1 cellular context compared by ENCODE assay signal in genomic region chr12:53675701-53676607, GRCh38.
TF ChIP-seq lines count a peak whose summit lies in the region.

Gene ATP5MC2 (minus strand): TSS chr12:53676083. CDS start chr12:53672614, 3,469 bp downstream.

TF ChIP-seq in HEK293, 187 proteins besides CTCF, POLR2A, EP300 and RAD21 (continued from another document and continues in another):
- TF ChIP-seq, protein P1, sequence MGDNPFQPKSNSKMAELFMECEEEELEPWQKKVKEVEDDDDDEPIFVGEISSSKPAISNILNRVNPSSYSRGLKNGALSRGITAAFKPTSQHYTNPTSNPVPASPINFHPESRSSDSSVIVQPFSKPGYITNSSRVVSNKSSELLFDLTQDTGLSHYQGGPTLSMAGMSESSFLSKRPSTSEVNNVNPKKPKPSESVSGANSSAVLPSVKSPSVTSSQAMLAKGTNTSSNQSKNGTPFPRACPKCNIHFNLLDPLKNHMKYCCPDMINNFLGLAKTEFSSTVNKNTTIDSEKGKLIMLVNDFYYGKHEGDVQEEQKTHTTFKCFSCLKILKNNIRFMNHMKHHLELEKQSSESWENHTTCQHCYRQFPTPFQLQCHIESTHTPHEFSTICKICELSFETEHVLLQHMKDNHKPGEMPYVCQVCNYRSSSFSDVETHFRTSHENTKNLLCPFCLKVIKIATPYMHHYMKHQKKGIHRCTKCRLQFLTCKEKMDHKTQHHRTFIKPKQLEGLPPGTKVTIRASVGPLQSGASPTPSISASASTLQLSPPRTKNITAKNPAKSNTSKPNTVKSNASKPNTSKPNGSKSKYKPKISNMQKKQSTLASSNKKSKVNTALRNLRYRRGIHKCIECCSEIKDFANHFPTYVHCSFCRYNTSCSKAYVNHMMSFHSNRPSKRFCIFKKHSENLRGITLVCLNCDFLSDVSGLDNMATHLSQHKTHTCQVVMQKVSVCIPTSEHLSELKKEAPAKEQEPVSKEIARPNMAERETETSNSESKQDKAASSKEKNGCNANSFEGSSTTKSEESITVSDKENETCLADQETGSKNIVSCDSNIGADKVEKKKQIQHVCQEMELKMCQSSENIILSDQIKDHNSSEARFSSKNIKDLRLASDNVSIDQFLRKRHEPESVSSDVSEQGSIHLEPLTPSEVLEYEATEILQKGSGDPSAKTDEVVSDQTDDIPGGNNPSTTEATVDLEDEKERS (tag by site-specific recombination; IDR thresholded peaks at IDR 0.05) = peak; percentile 65; the same call in 1 of the 2 replicates
- no peak for TF ChIP-seq ZNF10 (tag by site-specific recombination; IDR thresholded peaks at IDR 0.05)
- peak; percentile 89 for TF ChIP-seq ZNF629 (tag by site-specific recombination; IDR thresholded peaks at IDR 0.05)
- no peak for TF ChIP-seq ZNF510 (tag by site-specific recombination; IDR thresholded peaks at IDR 0.05; ENCODE audit: insufficient replicate concordance)
- TF ChIP-seq ZNF585B (tag by site-specific recombination; IDR thresholded peaks at IDR 0.05) = no peak
- no peak for TF ChIP-seq SETDB1 (IDR thresholded peaks at IDR 0.05; ENCODE audit: insufficient read length, low read length)
- TF ChIP-seq YY1 (tag by site-specific recombination; IDR thresholded peaks at IDR 0.05) = peak; percentile 96
- peak; percentile 84 for TF ChIP-seq ZNF654 (tag by site-specific recombination; IDR thresholded peaks at IDR 0.05; ENCODE audit: low read depth)
- TF ChIP-seq KLF8 (tag by site-specific recombination; IDR thresholded peaks at IDR 0.05) = peak; percentile 88
- TF ChIP-seq REPIN1 (tag by site-specific recombination; IDR thresholded peaks at IDR 0.05; ENCODE audit: low read depth) = no peak; the same call in 1 of the 2 replicates
- peak; percentile 57; the same call in 1 of the 2 replicates for TF ChIP-seq ZFP3 (tag by site-specific recombination; IDR thresholded peaks at IDR 0.05; ENCODE audit: low read depth)
- TF ChIP-seq ZNF701 (tag by site-specific recombination; IDR thresholded peaks at IDR 0.05) = no peak
- peak; percentile 36; the same call in 1 of the 2 replicates for TF ChIP-seq ZBTB21 (tag by site-specific recombination; IDR thresholded peaks at IDR 0.05)
- TF ChIP-seq ZNF354C (tag by site-specific recombination; IDR thresholded peaks at IDR 0.05; ENCODE audit: borderline replicate concordance, low read depth) = no peak
- TF ChIP-seq ZNF140 (tag by site-specific recombination; IDR thresholded peaks at IDR 0.05) = no peak
- TF ChIP-seq ZNF24 (tag by site-specific recombination; IDR thresholded peaks at IDR 0.05) = peak; percentile 74
- no peak for TF ChIP-seq ZNF146 (tag by site-specific recombination; IDR thresholded peaks at IDR 0.05)
- peak; percentile 100 for TF ChIP-seq ZNF341 (tag by site-specific recombination; IDR thresholded peaks at IDR 0.05; ENCODE audit: low read depth)
- TF ChIP-seq ZNF324 (tag by site-specific recombination; IDR thresholded peaks at IDR 0.05) = peak; percentile 92
- TF ChIP-seq, protein P2, sequence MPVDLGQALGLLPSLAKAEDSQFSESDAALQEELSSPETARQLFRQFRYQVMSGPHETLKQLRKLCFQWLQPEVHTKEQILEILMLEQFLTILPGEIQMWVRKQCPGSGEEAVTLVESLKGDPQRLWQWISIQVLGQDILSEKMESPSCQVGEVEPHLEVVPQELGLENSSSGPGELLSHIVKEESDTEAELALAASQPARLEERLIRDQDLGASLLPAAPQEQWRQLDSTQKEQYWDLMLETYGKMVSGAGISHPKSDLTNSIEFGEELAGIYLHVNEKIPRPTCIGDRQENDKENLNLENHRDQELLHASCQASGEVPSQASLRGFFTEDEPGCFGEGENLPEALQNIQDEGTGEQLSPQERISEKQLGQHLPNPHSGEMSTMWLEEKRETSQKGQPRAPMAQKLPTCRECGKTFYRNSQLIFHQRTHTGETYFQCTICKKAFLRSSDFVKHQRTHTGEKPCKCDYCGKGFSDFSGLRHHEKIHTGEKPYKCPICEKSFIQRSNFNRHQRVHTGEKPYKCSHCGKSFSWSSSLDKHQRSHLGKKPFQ (tag by site-specific recombination; IDR thresholded peaks at IDR 0.05) = peak; percentile 42; the same call in 1 of the 2 replicates
- peak; percentile 49; the same call in 1 of the 2 replicates for TF ChIP-seq KLF1 (tag by site-specific recombination; IDR thresholded peaks at IDR 0.05)
- peak; percentile 79 for TF ChIP-seq ZBTB48 (tag by site-specific recombination; IDR thresholded peaks at IDR 0.05)
- no peak for TF ChIP-seq ZNF133 (tag by site-specific recombination; IDR thresholded peaks at IDR 0.05)
- TF ChIP-seq ZNF121 (tag by site-specific recombination; IDR thresholded peaks at IDR 0.05) = peak; percentile 100
- no peak; the same call in 1 of the 2 replicates for TF ChIP-seq ZBTB20 (tag by site-specific recombination; IDR thresholded peaks at IDR 0.05)
- TF ChIP-seq ZNF76 (tag by site-specific recombination; IDR thresholded peaks at IDR 0.05; ENCODE audit: borderline replicate concordance, low read depth) = peak; percentile 62; the same call in 1 of the 2 replicates
- peak; percentile 39; the same call in 1 of the 2 replicates for TF ChIP-seq ATF2 (tag by site-specific recombination; IDR thresholded peaks at IDR 0.05; ENCODE audit: low read depth)
- TF ChIP-seq GLIS2 (tag by site-specific recombination; IDR thresholded peaks at IDR 0.05) = peak; percentile 65
- peak; percentile 57 for TF ChIP-seq IKZF3 (tag by site-specific recombination; IDR thresholded peaks at IDR 0.05)
- TF ChIP-seq ZFP37 (tag by site-specific recombination; IDR thresholded peaks at IDR 0.05) = peak; percentile 80; the same call in 1 of the 2 replicates
- no peak for TF ChIP-seq ZNF112 (tag by site-specific recombination; IDR thresholded peaks at IDR 0.05)
- TF ChIP-seq, protein P3, sequence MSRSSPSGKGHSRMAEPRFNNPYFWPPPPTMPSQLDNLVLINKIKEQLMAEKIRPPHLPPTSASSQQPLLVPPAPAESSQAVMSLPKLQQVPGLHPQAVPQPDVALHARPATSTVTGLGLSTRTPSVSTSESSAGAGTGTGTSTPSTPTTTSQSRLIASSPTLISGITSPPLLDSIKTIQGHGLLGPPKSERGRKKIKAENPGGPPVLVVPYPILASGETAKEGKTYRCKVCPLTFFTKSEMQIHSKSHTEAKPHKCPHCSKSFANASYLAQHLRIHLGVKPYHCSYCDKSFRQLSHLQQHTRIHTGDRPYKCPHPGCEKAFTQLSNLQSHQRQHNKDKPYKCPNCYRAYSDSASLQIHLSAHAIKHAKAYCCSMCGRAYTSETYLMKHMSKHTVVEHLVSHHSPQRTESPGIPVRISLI (tag by site-specific recombination; IDR thresholded peaks at IDR 0.05) = no peak
- peak; percentile 100 for TF ChIP-seq ZNF600 (tag by site-specific recombination; IDR thresholded peaks at IDR 0.05)
- TF ChIP-seq SCRT2 (tag by site-specific recombination; IDR thresholded peaks at IDR 0.05) = peak; percentile 94
- no peak for TF ChIP-seq ZNF169 (tag by site-specific recombination; IDR thresholded peaks at IDR 0.05)
- TF ChIP-seq MYNN (tag by site-specific recombination; IDR thresholded peaks at IDR 0.05; ENCODE audit: borderline replicate concordance) = no peak
- 0 out of 2 replicates have a peak, but pooled peaks have one; percentile 14 for TF ChIP-seq ZNF792 (tag by site-specific recombination; IDR thresholded peaks at IDR 0.05)
- TF ChIP-seq SP3 (tag by site-specific recombination; IDR thresholded peaks at IDR 0.05) = peak; percentile 80
- TF ChIP-seq ZNF785 (tag by site-specific recombination; IDR thresholded peaks at IDR 0.05) = peak; percentile 68; the same call in 1 of the 2 replicates
- TF ChIP-seq, protein P4, sequence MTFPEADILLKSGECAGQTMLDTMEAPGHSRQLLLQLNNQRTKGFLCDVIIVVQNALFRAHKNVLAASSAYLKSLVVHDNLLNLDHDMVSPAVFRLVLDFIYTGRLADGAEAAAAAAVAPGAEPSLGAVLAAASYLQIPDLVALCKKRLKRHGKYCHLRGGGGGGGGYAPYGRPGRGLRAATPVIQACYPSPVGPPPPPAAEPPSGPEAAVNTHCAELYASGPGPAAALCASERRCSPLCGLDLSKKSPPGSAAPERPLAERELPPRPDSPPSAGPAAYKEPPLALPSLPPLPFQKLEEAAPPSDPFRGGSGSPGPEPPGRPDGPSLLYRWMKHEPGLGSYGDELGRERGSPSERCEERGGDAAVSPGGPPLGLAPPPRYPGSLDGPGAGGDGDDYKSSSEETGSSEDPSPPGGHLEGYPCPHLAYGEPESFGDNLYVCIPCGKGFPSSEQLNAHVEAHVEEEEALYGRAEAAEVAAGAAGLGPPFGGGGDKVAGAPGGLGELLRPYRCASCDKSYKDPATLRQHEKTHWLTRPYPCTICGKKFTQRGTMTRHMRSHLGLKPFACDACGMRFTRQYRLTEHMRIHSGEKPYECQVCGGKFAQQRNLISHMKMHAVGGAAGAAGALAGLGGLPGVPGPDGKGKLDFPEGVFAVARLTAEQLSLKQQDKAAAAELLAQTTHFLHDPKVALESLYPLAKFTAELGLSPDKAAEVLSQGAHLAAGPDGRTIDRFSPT (tag by site-specific recombination; IDR thresholded peaks at IDR 0.05) = no peak
- TF ChIP-seq ZNF335 (tag by site-specific recombination; conservative IDR thresholded peaks at IDR 0.05) = peak; percentile 80
- TF ChIP-seq WT1 (tag by site-specific recombination; IDR thresholded peaks at IDR 0.05) = no peak; the same call in 1 of the 2 replicates
- TF ChIP-seq, protein P5, sequence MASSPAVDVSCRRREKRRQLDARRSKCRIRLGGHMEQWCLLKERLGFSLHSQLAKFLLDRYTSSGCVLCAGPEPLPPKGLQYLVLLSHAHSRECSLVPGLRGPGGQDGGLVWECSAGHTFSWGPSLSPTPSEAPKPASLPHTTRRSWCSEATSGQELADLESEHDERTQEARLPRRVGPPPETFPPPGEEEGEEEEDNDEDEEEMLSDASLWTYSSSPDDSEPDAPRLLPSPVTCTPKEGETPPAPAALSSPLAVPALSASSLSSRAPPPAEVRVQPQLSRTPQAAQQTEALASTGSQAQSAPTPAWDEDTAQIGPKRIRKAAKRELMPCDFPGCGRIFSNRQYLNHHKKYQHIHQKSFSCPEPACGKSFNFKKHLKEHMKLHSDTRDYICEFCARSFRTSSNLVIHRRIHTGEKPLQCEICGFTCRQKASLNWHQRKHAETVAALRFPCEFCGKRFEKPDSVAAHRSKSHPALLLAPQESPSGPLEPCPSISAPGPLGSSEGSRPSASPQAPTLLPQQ (tag by site-specific recombination; IDR thresholded peaks at IDR 0.05) = peak; percentile 86; the same call in 1 of the 2 replicates
- 0 out of 2 replicates have a peak, but pooled peaks have one; percentile 49 for TF ChIP-seq ZSCAN23 (tag by site-specific recombination; IDR thresholded peaks at IDR 0.05)
- peak; percentile 63 for TF ChIP-seq SP2 (tag by site-specific recombination; IDR thresholded peaks at IDR 0.05)
- TF ChIP-seq ZNF843 (tag by site-specific recombination; IDR thresholded peaks at IDR 0.05) = peak; percentile 79
- peak; percentile 55; the same call in 1 of the 2 replicates for TF ChIP-seq ZNF558 (tag by site-specific recombination; IDR thresholded peaks at IDR 0.05)
- TF ChIP-seq ZXDB (tag by site-specific recombination; IDR thresholded peaks at IDR 0.05) = peak; percentile 95
- TF ChIP-seq PRDM6 (tag by site-specific recombination; IDR thresholded peaks at IDR 0.05) = no peak
- TF ChIP-seq ZNF416 (tag by site-specific recombination; IDR thresholded peaks at IDR 0.05) = no peak
- peak; percentile 98 for TF ChIP-seq TRIM28 (IDR thresholded peaks at IDR 0.05; ENCODE audit: borderline replicate concordance, low read length)
- TF ChIP-seq, protein P6, sequence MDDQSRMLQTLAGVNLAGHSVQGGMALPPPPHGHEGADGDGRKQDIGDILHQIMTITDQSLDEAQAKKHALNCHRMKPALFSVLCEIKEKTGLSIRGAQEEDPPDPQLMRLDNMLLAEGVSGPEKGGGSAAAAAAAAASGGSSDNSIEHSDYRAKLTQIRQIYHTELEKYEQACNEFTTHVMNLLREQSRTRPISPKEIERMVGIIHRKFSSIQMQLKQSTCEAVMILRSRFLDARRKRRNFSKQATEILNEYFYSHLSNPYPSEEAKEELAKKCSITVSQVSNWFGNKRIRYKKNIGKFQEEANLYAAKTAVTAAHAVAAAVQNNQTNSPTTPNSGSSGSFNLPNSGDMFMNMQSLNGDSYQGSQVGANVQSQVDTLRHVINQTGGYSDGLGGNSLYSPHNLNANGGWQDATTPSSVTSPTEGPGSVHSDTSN (CRISPR knock-in tag; IDR thresholded peaks at IDR 0.05) = peak; percentile 16; the same call in 1 of the 2 replicates
- peak; percentile 87 for TF ChIP-seq SP7 (tag by site-specific recombination; IDR thresholded peaks at IDR 0.05)
- no peak for TF ChIP-seq ZNF791 (tag by site-specific recombination; IDR thresholded peaks at IDR 0.05)
- no peak for TF ChIP-seq ZNF266 (tag by site-specific recombination; IDR thresholded peaks at IDR 0.05; ENCODE audit: low read depth)
- TF ChIP-seq ZBTB8A (tag by site-specific recombination; IDR thresholded peaks at IDR 0.05) = peak; percentile 38
